In genomic region chr10:58517481-58518355, GRCh38 we compare ENCODE assay signal across 20 cellular contexts. TPM values are rescaled to one million over a fixed set of nuclear protein-coding genes. Genes with fewer than 3 reads are reported as not detected.
DNase-seq lines count a peak whose midpoint lies in the region; ATAC-seq, FAIRE-seq and TF ChIP-seq lines count a peak whose summit lies in the region.
"Had no signal": no experiment of that assay in that cellular context is flagged by ENCODE, and none has a peak within 500 bp of the region (broad histone marks: within the 10 kb centered on the region; RNA-seq: fewer than 3 reads in every experiment).

No MANE protein-coding gene starts in this region.

- no peaks in the 10 kb centered on the region for H3K79me2 ChIP-seq in K562 (ENCODE audit: control insufficient read depth, insufficient read depth, low read length)

- TF ChIP-seq CTCF in left ventricle myocardium inferior (IDR thresholded peaks at IDR 0.05; ENCODE audit: borderline replicate concordance) (no peak), K562 (IDR thresholded peaks at IDR 0.05 in 2 of 3, conservative IDR thresholded peaks at IDR 0.05 in 1 of 3; ENCODE audit: insufficient read depth in 2 of 3, low read depth in 1 of 3, low read length in 3 of 3) (no peak), psoas muscle (IDR thresholded peaks at IDR 0.05) (no peak)

- in situ Hi-C loops in K562 (cut with MboI): no loop called here

- no peak for TF ChIP-seq EP300 in K562 (IDR thresholded peaks at IDR 0.05; ENCODE audit: low read length)

- H3K9me3 ChIP-seq in left ventricle myocardium inferior (replicated peaks): no peaks in the 10 kb centered on the region
- no peaks in the 10 kb centered on the region for H3K9me3 ChIP-seq in right cardiac atrium (ENCODE audit: control insufficient read depth, low read length)
- H3K9me3 ChIP-seq in K562 (replicated peaks; ENCODE audit: control insufficient read depth, insufficient read depth, low read depth, low read length): no peaks in the 10 kb centered on the region
- no peaks in the 10 kb centered on the region for H3K9me3 ChIP-seq in psoas muscle
- H3K9me3 ChIP-seq: prostate gland had no signal

- no peaks in the 10 kb centered on the region for H4K20me1 ChIP-seq in K562 (replicated peaks; ENCODE audit: control insufficient read depth, insufficient read depth, low read length)

- H3K27me3 ChIP-seq in left ventricle myocardium inferior (ENCODE audit: low read depth): peaks cover 55% of the 10 kb centered on the region
- H3K27me3 ChIP-seq in right cardiac atrium (ENCODE audit: control insufficient read depth, insufficient read depth): no peaks in the 10 kb centered on the region
- no peaks in the 10 kb centered on the region for H3K27me3 ChIP-seq in K562 (ENCODE audit: control insufficient read depth in 2 of 2, insufficient read depth in 2 of 2, low read length in 2 of 2)
- H3K27me3 ChIP-seq in psoas muscle (ENCODE audit: insufficient read depth in 3 of 3, low read length in 2 of 3): peaks cover 0 to 3% (median 0%) of the 10 kb centered on the region in 3 donors

- H3K4me1 ChIP-seq in left ventricle myocardium inferior (peaks cover 14% of the 10 kb centered on the region), right cardiac atrium (ENCODE audit: control insufficient read depth, insufficient read depth, low read length) (no peaks in the 10 kb centered on the region), K562 (replicated peaks in 1 of 2; ENCODE audit: control insufficient read depth in 2 of 2, insufficient read depth in 2 of 2, low read length in 2 of 2) (peaks cover 0 to 4% of the 10 kb centered on the region in 2 experiments; a peak in 1 of 5 replicates), psoas muscle (peaks cover 6% of the 10 kb centered on the region)
- H3K4me1 ChIP-seq: prostate gland had no signal

- CTCF ChIA-PET in K562 (lab: Yijun Ruan, JAX; ENCODE audit: low intra/inter-chr PET ratio): no interaction called here

- no peak overlapping the region for H2AFZ ChIP-seq in K562 (ENCODE audit: low read depth, low read length)

- H3K27ac ChIP-seq in left ventricle myocardium inferior (replicated peaks): no peak overlapping the region
- H3K27ac ChIP-seq in right cardiac atrium (ENCODE audit: low read length): no peak overlapping the region
- no peak overlapping the region for H3K27ac ChIP-seq in K562 (ENCODE audit: extremely low read depth, low read depth, low read length)
- no peak overlapping the region for H3K27ac ChIP-seq in psoas muscle
- H3K27ac ChIP-seq: KMS-11, prostate gland had no signal

- no peak overlapping the region for H3K9ac ChIP-seq in K562 (ENCODE audit: insufficient read depth in 1 of 2, low read depth in 2 of 2, low read length in 2 of 2)
- H3K9ac ChIP-seq: KMS-11 had no signal

- TF ChIP-seq RAD21 in K562 (CRISPR knock-in tag; conservative IDR thresholded peaks at IDR 0.05 in 1 of 2, IDR thresholded peaks at IDR 0.05 in 1 of 2): no peak

- POLR2A ChIA-PET in K562 (lab: Yijun Ruan, JAX): no interaction called here

- DNase-seq in left ventricle myocardium inferior: no peak
- DNase-seq in right cardiac atrium: no peak
- DNase-seq in K562 (ENCODE audit: extremely low read depth in 1 of 4, low spot score in 3 of 4): no peak
- no peak for DNase-seq in GM19238 (ENCODE audit: insufficient read length, low spot score)
- no peak for DNase-seq in psoas muscle
- DNase-seq in stimulated activated CD4-positive, alpha-beta T cell treated with anti-CD3 and anti-CD28 coated beads, Interleukin-1b, Interleukin-23, amount 100 ng/mL, for 48 hours: no peak
- no peak for DNase-seq in NCI-H526 treated with DMSO at 0.1 percent for 48 hours (lab: John Stamatoyannopoulos, UW)
- DNase-seq: activated CD4-positive, alpha-beta T cell treated with anti-CD3 and anti-CD28 coated beads, Interleukin-2, amount 10 ng/mL, durations not matched to agents 7 days and 5 days; activated CD8-positive, alpha-beta memory T cell treated with anti-CD3 and anti-CD28 coated beads, Interleukin-2, amount 50 U/mL, for 48 hours; amygdala; erythroblast; NCI-H1105 treated with DMSO at 0.1 percent for 48 hours; NCI-H524 treated with DMSO at 0.1 percent for 48 hours; Right ventricle myocardium superior; small intestine; SW 1271 had no signal

- H3K36me3 ChIP-seq in left ventricle myocardium inferior (no peaks in the 10 kb centered on the region), K562 (ENCODE audit: control insufficient read depth, insufficient read depth, low read length) (no peaks in the 10 kb centered on the region), psoas muscle (ENCODE audit: insufficient read depth in 1 of 2, low read depth in 1 of 2) (no peaks in the 10 kb centered on the region)
- H3K36me3 ChIP-seq: prostate gland had no signal

- ATAC-seq in right cardiac atrium (no peak), HG03039 (IDR thresholded peaks at IDR 0.05; ENCODE audit: unreplicated experiment) (peak; percentile 66), K562 (no peak), psoas muscle (no peak)
- ATAC-seq: left lobe of liver had no signal

- BruUV-seq in K562 (replicated peaks; lab: Mats Ljungman, UMichigan): no TSS peak

- FAIRE-seq in K562 (lab: Jason Lieb, UNC): no peak
- FAIRE-seq: small intestine had no signal

- intact Hi-C loops in left ventricle myocardium inferior (cut with micrococcal nuclease) (no loop called here), right cardiac atrium (cut with DNase I) (no loop called here), K562 (cut with micrococcal nuclease) (loop anchor here (10.0 kb wide), 1 partner anchor 203 kb away; no protein-coding TSS in a partner anchor), psoas muscle (cut with DNase I) (loop anchor here in 1 of 2 donors (10.0 kb wide), 1 partner anchor 103 kb away; no protein-coding TSS in a partner anchor)

- H3K9me1 ChIP-seq in K562 (ENCODE audit: control insufficient read depth, insufficient read depth, low read length): no peaks in the 10 kb centered on the region

- H3K4me3 ChIP-seq in left ventricle myocardium inferior: peak overlapping the region; percentile 14
- H3K4me3 ChIP-seq in right cardiac atrium (ENCODE audit: low read length): no peak overlapping the region
- H3K4me3 ChIP-seq in K562: no peak overlapping the region
- no peak overlapping the region for H3K4me3 ChIP-seq in psoas muscle
- H3K4me3 ChIP-seq: prostate gland had no signal

- 80% methylated on average over 5 of the region's 5 CpGs for WGBS in right cardiac atrium
- 0% methylated on average over 5 of the region's 5 CpGs for WGBS in K562 (ENCODE audit: insufficient coverage, low coverage, missing lambda C conversion rate)
- WGBS in psoas muscle, 3 donors: 67 to 92% (median 73%) methylated on average over 5 of the region's 5 CpGs

- TF ChIP-seq POLR2A in K562 (conservative IDR thresholded peaks at IDR 0.05): no peak

- no peak overlapping the region for H3K4me2 ChIP-seq in K562 (ENCODE audit: insufficient read depth, low read length)
- H3K4me2 ChIP-seq: KMS-11 had no signal

TF ChIP-seq in K562, 482 proteins besides CTCF, POLR2A, EP300 and RAD21 (continues in another document):
- TF ChIP-seq HDAC1 (IDR thresholded peaks at IDR 0.05): no peak
- no peak for TF ChIP-seq STAG1 (CRISPR knock-in tag; IDR thresholded peaks at IDR 0.05; ENCODE audit: borderline replicate concordance)
- TF ChIP-seq EZH2 (IDR thresholded peaks at IDR 0.05; ENCODE audit: borderline replicate concordance, low read depth, low read length): no peak
- no peak for TF ChIP-seq NRF1 (conservative IDR thresholded peaks at IDR 0.05 in 1 of 2, IDR thresholded peaks at IDR 0.05 in 1 of 2)
- TF ChIP-seq MAFG (tag; conservative IDR thresholded peaks at IDR 0.05): 0 out of 2 replicates have a peak, but pooled peaks have one; percentile 16
- TF ChIP-seq MAFF (IDR thresholded peaks at IDR 0.05; ENCODE audit: low read length): peak; percentile 16; the same call in 1 of the 2 replicates
- TF ChIP-seq GABPB2 (CRISPR knock-in tag; conservative IDR thresholded peaks at IDR 0.05): no peak
- no peak for TF ChIP-seq RAD51 (IDR thresholded peaks at IDR 0.05; ENCODE audit: borderline replicate concordance, low read depth)
- TF ChIP-seq MEF2D (tag; conservative IDR thresholded peaks at IDR 0.05; ENCODE audit: low read depth): no peak
- no peak for TF ChIP-seq CBFB (CRISPR knock-in tag; IDR thresholded peaks at IDR 0.05)
- TF ChIP-seq ZC3H4 (CRISPR knock-in tag; IDR thresholded peaks at IDR 0.05; ENCODE audit: borderline replicate concordance): no peak
- TF ChIP-seq ARHGAP35 (IDR thresholded peaks at IDR 0.05; ENCODE audit: partially characterized antibody): no peak
- TF ChIP-seq MTA2 (IDR thresholded peaks at IDR 0.05; ENCODE audit: low read depth): no peak
- TF ChIP-seq ZNF316 (IDR thresholded peaks at IDR 0.05): peak; percentile 36; the same call in 1 of the 2 replicates
- TF ChIP-seq ZNF408 (CRISPR knock-in tag; IDR thresholded peaks at IDR 0.05; ENCODE audit: low read depth): no peak

RNA-seq across cellular contexts. Expression of gene BICC1, which starts 5.0 kb away (rescaled TPM):
- total RNA-seq in left ventricle myocardium inferior: 5.7 TPM
- 10 to 100 TPM; 11.9 to 15.9 (median 14.5) TPM for total RNA-seq in right cardiac atrium
- polyA plus RNA-seq in right cardiac atrium: 5.2 TPM
- total RNA-seq in K562 (2011; cell fraction: chromatin; rRNA removed; ENCODE audit: low replicate concordance): not detected in 2 replicates
- total RNA-seq in K562 (2011; cell fraction: nucleolus; rRNA removed): not detected in 2 replicates
- not detected in 2 replicates for total RNA-seq in K562 (2011; cell fraction: nucleoplasm; rRNA removed)
- total RNA-seq in K562 (2014; rRNA removed): not detected in 2 replicates
- not detected in 2 replicates for total RNA-seq in K562 (2014; rRNA removed; fragmentation: Illumina TruSeq; extraction: Trizol)
- not detected in 2 replicates for total RNA-seq in K562 (2015; rRNA removed; fragmentation: Illumina TruSeq; extraction: Trizol)
- total RNA-seq in K562 (2021): not detected in 2 replicates
- not detected in 2 replicates for polyA plus RNA-seq in K562 (2011; rRNA removed)
- polyA plus RNA-seq in K562 (2011; cell fraction: cytosol; rRNA removed): not detected in 2 replicates
- polyA plus RNA-seq in K562 (2011; cell fraction: nucleus; rRNA removed): not detected in 2 replicates
- not detected in 2 replicates for polyA plus RNA-seq in K562 (2012)
- not detected in 2 replicates for polyA plus RNA-seq in K562 (2014; fragmentation: Illumina TruSeq; extraction: Trizol)
- polyA plus RNA-seq in K562 (2014; fragmentation: Nextera tagmentation; extraction: Ambion mirVana): not detected
- polyA plus RNA-seq in K562 (2014; rRNA removed): not detected in 2 replicates
- polyA minus RNA-seq in K562 (2011; rRNA and poly(A)+ RNA removed): not detected in 2 replicates
- not detected in 2 replicates for polyA minus RNA-seq in K562 (2011; cell fraction: cytosol; rRNA and poly(A)+ RNA removed)
- polyA minus RNA-seq in K562 (2011; cell fraction: nucleus; rRNA and poly(A)+ RNA removed): not detected in 2 replicates
- 10 to 100 TPM in 1 of 4 donors, 1 to 10 TPM in 3; 6.3 to 13.2 (median 7.5) TPM for total RNA-seq in psoas muscle
- polyA plus RNA-seq in psoas muscle: 1 to 10 TPM; 4.7 to 7.6 (median 4.8) TPM
- total RNA-seq: activated CD4-positive, alpha-beta T cell treated with anti-CD3 and anti-CD28 coated beads, Interleukin-2, amount 10 ng/mL, durations not matched to agents 7 days and 5 days had no signal
